8 cellular contexts compared by ENCODE assay signal in the genomic region with DNA sequence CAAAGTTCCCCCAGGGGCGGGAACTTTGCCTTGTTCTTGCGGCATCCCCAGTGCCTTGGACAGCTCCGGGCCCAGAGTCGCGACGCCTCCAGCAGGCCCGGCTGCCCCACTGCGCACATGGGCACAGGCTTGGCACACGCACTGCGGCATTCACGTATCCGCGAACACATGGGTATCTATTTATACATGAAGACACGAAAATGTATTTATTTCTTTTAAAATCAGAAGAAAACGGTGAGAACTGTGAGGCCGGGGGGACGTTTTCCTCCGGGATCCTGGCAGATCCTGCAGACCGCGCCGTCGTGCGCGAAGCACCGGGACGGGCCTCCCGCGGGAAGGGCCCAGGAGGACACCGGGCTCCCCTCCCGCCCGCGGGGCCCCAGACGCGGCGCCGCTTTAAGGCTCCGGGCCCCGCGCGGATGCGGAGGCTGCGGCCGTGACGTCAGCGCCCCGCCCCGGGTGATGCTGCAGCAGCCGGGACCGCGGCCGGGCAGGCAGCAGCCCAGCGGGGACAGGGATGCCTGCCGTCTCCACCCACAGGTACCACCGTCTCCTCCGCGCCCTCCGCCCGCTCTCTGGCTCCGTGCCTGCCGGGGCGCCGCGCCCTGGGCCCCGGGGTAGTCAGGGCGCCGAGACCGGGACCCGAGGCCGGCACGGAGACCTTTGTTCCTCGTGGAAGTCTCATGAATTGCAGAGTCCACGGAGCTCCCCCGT. TPM values are rescaled to one million over a fixed set of nuclear protein-coding genes. Genes with fewer than 3 reads are reported as not detected.
DNase-seq lines count a peak whose midpoint lies in the region; ATAC-seq and TF ChIP-seq lines count a peak whose summit lies in the region.

A gene (plus strand): TSS at position 468 of the 714 bp plus-strand sequence. CDS start 6,216 bp downstream, outside the sequence.

- no peak within 1 kb of the TSS for H4K5ac ChIP-seq in IMR-90 (ENCODE audit: low read depth, low read length)

- H3K9ac ChIP-seq in IMR-90 (ENCODE audit: low read depth, low read length) = peak within 1 kb of the TSS; percentile 63

- peak within 1 kb of the TSS; percentile 90 for H3K4me2 ChIP-seq in IMR-90 (ENCODE audit: low read depth, low read length)

- no peak for TF ChIP-seq POLR2A in IMR-90 (IDR thresholded peaks at IDR 0.05; ENCODE audit: low read depth, low read length)
- peak; percentile 47 to 84 for TF ChIP-seq POLR2A in uterus (IDR thresholded peaks at IDR 0.05)

- BruUV-seq in IMR-90 (replicated peaks; lab: Mats Ljungman, UMichigan) = no TSS peak

- H3K79me1 ChIP-seq in IMR-90 (ENCODE audit: low read depth in 1 of 2, low read length in 2 of 2) = peaks cover 6 to 11% of the 10 kb centered on the region in 2 experiments; a peak in 2 of 4 replicates

- H2AK9ac ChIP-seq in IMR-90 (replicated peaks; ENCODE audit: low read depth, low read length, poor library complexity) = peak within 1 kb of the TSS; percentile 83

- peak within 1 kb of the TSS; percentile 37 for H2BK5ac ChIP-seq in IMR-90 (ENCODE audit: low read depth, low read length, poor library complexity, severe bottlenecking)

- H3K14ac ChIP-seq in IMR-90 (replicated peaks; ENCODE audit: low read depth, low read length) = peak within 1 kb of the TSS; percentile 59; the same call in 1 of the 2 replicates

- peak within 1 kb of the TSS; percentile 75 for H2AK5ac ChIP-seq in IMR-90 (ENCODE audit: low read depth, low read length)

- WGBS in IMR-90 (ENCODE audit: extremely low coverage in 2 of 2, insufficient read length in 1 of 2), 2 experiments = 10% methylated on average over 63 of the region's 73 CpGs; no CpG with 5 or more reads in 1 of the 2 experiments

- ATAC-seq in IMR-90 (ENCODE audit: low read depth) (peak; percentile 91), GM19455 (IDR thresholded peaks at IDR 0.05; ENCODE audit: unreplicated experiment) (no peak)

- peaks cover 10% of the 10 kb centered on the region for H3K4me1 ChIP-seq in IMR-90 (ENCODE audit: control insufficient read depth, insufficient read depth, low read length)
- H3K4me1 ChIP-seq in uterus = no peaks in the 10 kb centered on the region

- peak within 1 kb of the TSS; percentile 97 for H2AFZ ChIP-seq in IMR-90 (replicated peaks; ENCODE audit: low read length, poor library complexity)

- peak within 1 kb of the TSS; percentile 68 for H4K91ac ChIP-seq in IMR-90 (ENCODE audit: insufficient read depth, low read depth, low read length)

- dilution Hi-C loops in IMR-90 (cut with HindIII; ENCODE audit: low sequenced_read_pairs, unreplicated experiment) = loop anchor here (25.0 kb wide), 1 partner anchor 306 kb away; no protein-coding TSS in a partner anchor

- H2BK15ac ChIP-seq in IMR-90 (ENCODE audit: low read depth, low read length) = peak within 1 kb of the TSS; percentile 77; the same call in 1 of the 3 replicates

- peak within 1 kb of the TSS; percentile 67 for H2BK120ac ChIP-seq in IMR-90 (ENCODE audit: low read depth, low read length)

- peaks cover 4% of the 10 kb centered on the region; the same call in 1 of the 2 replicates for H3K9me1 ChIP-seq in IMR-90 (ENCODE audit: insufficient read depth, low read length)

- H4K8ac ChIP-seq in IMR-90 (ENCODE audit: low read depth in 2 of 2, low read length in 2 of 2) = peak within 1 kb of the TSS; percentile 58 to 73; a peak in 3 of 4 replicates

- H3K27ac ChIP-seq in IMR-90 (ENCODE audit: insufficient read depth, low read length) (peak within 1 kb of the TSS; percentile 20; the same call in 1 of the 2 replicates), uterus (peak within 1 kb of the TSS; percentile 70 to 76)

- H3K18ac ChIP-seq in IMR-90 (ENCODE audit: low read depth, low read length) = peak within 1 kb of the TSS; percentile 29; the same call in 1 of the 2 replicates

- TF ChIP-seq CTCF in IMR-90 (conservative IDR thresholded peaks at IDR 0.05; ENCODE audit: low read depth, low read length) (no peak), astrocyte of the cerebellum (IDR thresholded peaks at IDR 0.05; ENCODE audit: low read depth, low read length, missing control alignments) (no peak), uterus (IDR thresholded peaks at IDR 0.05) (peak in 2 of 4 experiments; percentile 8 to 27)

- H3K9me3 ChIP-seq in IMR-90 (ENCODE audit: control insufficient read depth, insufficient read depth, low read length) (no peaks in the 10 kb centered on the region), uterus (no peaks in the 10 kb centered on the region)

- H4K20me1 ChIP-seq in IMR-90 (ENCODE audit: insufficient read depth, low read length) = no peaks in the 10 kb centered on the region; the same call in 1 of the 2 replicates

- TF ChIP-seq RAD21 in IMR-90 (IDR thresholded peaks at IDR 0.05; ENCODE audit: low read length) = peak; percentile 14; the same call in 1 of the 2 replicates

- DNase-seq in DMS153 (lab: John Stamatoyannopoulos, UW) = peak; percentile 55
- peak; percentile 57 for DNase-seq in IMR-90
- peak; percentile 73 for DNase-seq in T-helper 9 cell
- DNase-seq in astrocyte of the cerebellum (ENCODE audit: low read depth) = no peak
- DNase-seq in hippocampal formation (lab: John Stamatoyannopoulos, UW) = peak; percentile 61 to 69
- peak; percentile 90 for DNase-seq in retina
- peak; percentile 77 to 84 for DNase-seq in uterus

- peak within 1 kb of the TSS; percentile 67 for H3K4ac ChIP-seq in IMR-90 (ENCODE audit: low read depth, low read length)

- no peak within 1 kb of the TSS; the same call in 1 of the 2 replicates for H3K23ac ChIP-seq in IMR-90 (ENCODE audit: low read depth, low read length)

- no peak within 1 kb of the TSS for H3K56ac ChIP-seq in IMR-90 (ENCODE audit: extremely low read depth, insufficient read depth, low read length)

- H3K36me3 ChIP-seq in IMR-90 (ENCODE audit: control insufficient read depth, insufficient read depth, low read length) = no peaks in the 10 kb centered on the region
- H3K36me3 ChIP-seq in uterus = no peaks in the 10 kb centered on the region

- H3K4me3 ChIP-seq in IMR-90 (ENCODE audit: insufficient read depth, low read depth, low read length) (peak within 1 kb of the TSS; percentile 86), astrocyte of the cerebellum (ENCODE audit: low read depth, low read length) (peak within 1 kb of the TSS; percentile 56), uterus (peak within 1 kb of the TSS; percentile 56 to 64)

- H2BK20ac ChIP-seq in IMR-90 (ENCODE audit: low read depth, low read length) = no peak within 1 kb of the TSS

- POLR2A ChIA-PET in IMR-90 (lab: Charles Lee; ENCODE audit: unreplicated experiment) = no interaction called here

- H3K27me3 ChIP-seq in IMR-90 (ENCODE audit: control insufficient read depth, insufficient read depth, low read length) (peaks cover 2% of the 10 kb centered on the region; the same call in 1 of the 2 replicates), uterus (no peaks in the 10 kb centered on the region)

- in situ Hi-C loops in IMR-90 (cut with MboI; ENCODE audit: low sequenced_read_pairs) = loop anchor here (25.0 kb wide), 1 partner anchor 656 kb away; no protein-coding TSS in a partner anchor
- in situ Hi-C loops in astrocyte of the cerebellum (cut with HindIII; ENCODE audit: low sequenced_read_pairs) = no loop called here

- intact Hi-C loops in IMR-90 (cut with micrococcal nuclease) = loop anchor here (10.0 kb wide), 1 partner anchor 653 kb away; no protein-coding TSS in a partner anchor
- intact Hi-C loops in uterus (cut with DNase I; ENCODE audit: low total_unique reads) = loop anchor here (5.0 kb wide), 1 partner anchor 291 kb away; a partner anchor contains a TSS

- CTCF ChIA-PET in IMR-90 (lab: Yijun Ruan, JAX) = no interaction called here

TF ChIP-seq in IMR-90, 13 proteins besides CTCF, POLR2A, EP300 and RAD21:
- TF ChIP-seq, protein P1, sequence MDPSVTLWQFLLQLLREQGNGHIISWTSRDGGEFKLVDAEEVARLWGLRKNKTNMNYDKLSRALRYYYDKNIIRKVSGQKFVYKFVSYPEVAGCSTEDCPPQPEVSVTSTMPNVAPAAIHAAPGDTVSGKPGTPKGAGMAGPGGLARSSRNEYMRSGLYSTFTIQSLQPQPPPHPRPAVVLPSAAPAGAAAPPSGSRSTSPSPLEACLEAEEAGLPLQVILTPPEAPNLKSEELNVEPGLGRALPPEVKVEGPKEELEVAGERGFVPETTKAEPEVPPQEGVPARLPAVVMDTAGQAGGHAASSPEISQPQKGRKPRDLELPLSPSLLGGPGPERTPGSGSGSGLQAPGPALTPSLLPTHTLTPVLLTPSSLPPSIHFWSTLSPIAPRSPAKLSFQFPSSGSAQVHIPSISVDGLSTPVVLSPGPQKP (IDR thresholded peaks at IDR 0.05; ENCODE audit: borderline replicate concordance, low read depth, low read length) = no peak
- no peak for TF ChIP-seq MAFK (IDR thresholded peaks at IDR 0.05; ENCODE audit: low read depth, low read length)
- TF ChIP-seq MAZ (IDR thresholded peaks at IDR 0.05; ENCODE audit: borderline replicate concordance, low read depth, low read length) = peak; percentile 47; the same call in 1 of the 2 replicates
- TF ChIP-seq FOS (IDR thresholded peaks at IDR 0.05; ENCODE audit: low read depth, low read length) = 0 out of 2 replicates have a peak, but pooled peaks have one; percentile 6
- TF ChIP-seq SMC3 (IDR thresholded peaks at IDR 0.05; ENCODE audit: low read depth, low read length) = 0 out of 2 replicates have a peak, but pooled peaks have one; percentile 3

RNA-seq across cellular contexts. Expression of the gene that starts here (rescaled TPM):
- total RNA-seq in IMR-90 (2012; rRNA removed) (0.72 and 0.83 TPM in 2 replicates), uterus (10 to 100 TPM in 2 of 4 donors, 1 to 10 TPM in 1, under 1 TPM in 1; 0.51 to 13.8 (median 7.4) TPM)
- polyA plus RNA-seq in IMR-90 (2012; rRNA removed) = 3.1 and 3.9 TPM in 2 replicates
- polyA plus RNA-seq in IMR-90 (2012; cell fraction: cytosol; rRNA removed) = 3.4 and 7.6 TPM in 2 replicates
- 2.9 and 7.4 TPM in 2 replicates for polyA plus RNA-seq in IMR-90 (2012; cell fraction: nucleus; rRNA removed; ENCODE audit: low replicate concordance)
